In genomic region chr11:118900535-118901384, GRCh38 we compare ENCODE assay signal across 18 cellular contexts. TPM values are rescaled to one million over a fixed set of nuclear protein-coding genes. Genes with fewer than 3 reads are reported as not detected.
DNase-seq lines count a peak whose midpoint lies in the region; ATAC-seq and TF ChIP-seq lines count a peak whose summit lies in the region.
"Had no signal": no experiment of that assay in that cellular context is flagged by ENCODE, and none has a peak within 500 bp of the region (broad histone marks: within the 10 kb centered on the region; RNA-seq: fewer than 3 reads in every experiment).

No MANE protein-coding gene starts in this region.

- H3K27me3 ChIP-seq in CD4-positive, CD25-positive, alpha-beta regulatory T cell (ENCODE audit: control insufficient read depth, insufficient read depth, low read length), result no peaks in the 10 kb centered on the region
- H3K27me3 ChIP-seq in Caco-2 (replicated peaks; ENCODE audit: control insufficient read depth, insufficient read depth, low read length), result no peaks in the 10 kb centered on the region
- H3K27me3 ChIP-seq: tibial nerve had no signal

- H3K9me3 ChIP-seq in CD4-positive, CD25-positive, alpha-beta regulatory T cell (ENCODE audit: control insufficient read depth in 2 of 2, low read length in 2 of 2), result no peaks in the 10 kb centered on the region
- H3K9me3 ChIP-seq in Caco-2, result no peaks in the 10 kb centered on the region
- H3K9me3 ChIP-seq: tibial nerve had no signal

- no TSS peak for BruUV-seq in Caco-2 (replicated peaks; lab: Mats Ljungman, UMichigan)

- H3K36me3 ChIP-seq in CD4-positive, CD25-positive, alpha-beta regulatory T cell (ENCODE audit: control insufficient read depth, insufficient read depth, low read length), result peaks cover 60% of the 10 kb centered on the region
- peaks cover 18% of the 10 kb centered on the region for H3K36me3 ChIP-seq in Caco-2 (ENCODE audit: control insufficient read depth, insufficient read depth, low read length)

- peak overlapping the region in 2 of 3 donors; percentile 71 to 90 for H3K27ac Mint-ChIP-seq in CD4-positive, CD25-positive, alpha-beta regulatory T cell
- H3K27ac Mint-ChIP-seq in Caco-2 (ENCODE audit: unreplicated experiment), result peak overlapping the region; percentile 55
- peak overlapping the region; percentile 80 for H3K27ac Mint-ChIP-seq in activated naive CD8-positive, alpha-beta T cell treated with anti-CD3 and anti-CD28 coated beads for 36 hours
- peak overlapping the region; percentile 48 to 93 (median 82) for H3K27ac Mint-ChIP-seq in naive thymus-derived CD8-positive, alpha-beta T cell
- H3K27ac Mint-ChIP-seq: T-helper 2 cell treated with Interferon-gamma antibody and Interleukin-4, amounts not matched to agents 5 μg/mL and 100 μg/mL, for 36 hours had no signal

- DNase-seq in CD4-positive, CD25-positive, alpha-beta regulatory T cell, result no peak
- DNase-seq in Caco-2 (peak in 1 of 2 experiments; percentile 44), NCI-H774 (lab: John Stamatoyannopoulos, UW) (no peak), NCI-H146 treated with DMSO at 0.1 percent for 48 hours (lab: John Stamatoyannopoulos, UW; ENCODE audit: unreplicated experiment) (no peak)
- no peak for DNase-seq in activated naive CD8-positive, alpha-beta T cell treated with anti-CD3 and anti-CD28 coated beads for 36 hours
- no peak for DNase-seq in naive thymus-derived CD8-positive, alpha-beta T cell
- DNase-seq: activated CD8-positive, alpha-beta memory T cell treated with anti-CD3 and anti-CD28 coated beads for 24 hours; amygdala; cerebellar nuclear complex; effector CD8-positive, alpha-beta T cell; NCI-H1417; PC-9; retina had no signal

- no peak for TF ChIP-seq CTCF in Caco-2 (IDR thresholded peaks at IDR 0.05; ENCODE audit: insufficient read depth in 1 of 2, low read depth in 1 of 2, low read length in 1 of 2, severe bottlenecking in 1 of 2, unreplicated experiment in 1 of 2)

- H3K4me3 Mint-ChIP-seq in CD4-positive, CD25-positive, alpha-beta regulatory T cell, result no peak overlapping the region
- H3K4me3 Mint-ChIP-seq in Caco-2 (ENCODE audit: unreplicated experiment), result no peak overlapping the region
- H3K4me3 Mint-ChIP-seq in activated naive CD8-positive, alpha-beta T cell treated with anti-CD3 and anti-CD28 coated beads for 36 hours, result no peak overlapping the region
- peak overlapping the region in 1 of 10 donors; percentile 58 for H3K4me3 Mint-ChIP-seq in naive thymus-derived CD8-positive, alpha-beta T cell
- H3K4me3 Mint-ChIP-seq: T-helper 2 cell treated with Interferon-gamma antibody and Interleukin-4, amounts not matched to agents 5 μg/mL and 100 μg/mL, for 36 hours had no signal

- no peaks in the 10 kb centered on the region for H3K27me3 Mint-ChIP-seq in CD4-positive, CD25-positive, alpha-beta regulatory T cell
- no peaks in the 10 kb centered on the region for H3K27me3 Mint-ChIP-seq in Caco-2 (ENCODE audit: insufficient read depth, unreplicated experiment)
- no peaks in the 10 kb centered on the region for H3K27me3 Mint-ChIP-seq in activated naive CD8-positive, alpha-beta T cell treated with anti-CD3 and anti-CD28 coated beads for 36 hours
- no peaks in the 10 kb centered on the region for H3K27me3 Mint-ChIP-seq in naive thymus-derived CD8-positive, alpha-beta T cell

- H3K4me1 Mint-ChIP-seq in CD4-positive, CD25-positive, alpha-beta regulatory T cell, result peaks cover 4 to 42% (median 12%) of the 10 kb centered on the region in 4 donors
- peaks cover 20% of the 10 kb centered on the region for H3K4me1 Mint-ChIP-seq in Caco-2 (ENCODE audit: low read depth, unreplicated experiment)
- peaks cover 22% of the 10 kb centered on the region for H3K4me1 Mint-ChIP-seq in activated naive CD8-positive, alpha-beta T cell treated with anti-CD3 and anti-CD28 coated beads for 36 hours
- H3K4me1 Mint-ChIP-seq in naive thymus-derived CD8-positive, alpha-beta T cell, result peaks cover 20 to 66% (median 42%) of the 10 kb centered on the region in 4 donors

- peaks cover 10% of the 10 kb centered on the region for H3K36me3 Mint-ChIP-seq in CD4-positive, CD25-positive, alpha-beta regulatory T cell
- H3K36me3 Mint-ChIP-seq in Caco-2 (ENCODE audit: insufficient read depth, unreplicated experiment), result peaks cover 100% of the 10 kb centered on the region
- peaks cover 14% of the 10 kb centered on the region for H3K36me3 Mint-ChIP-seq in activated naive CD8-positive, alpha-beta T cell treated with anti-CD3 and anti-CD28 coated beads for 36 hours
- H3K36me3 Mint-ChIP-seq in naive thymus-derived CD8-positive, alpha-beta T cell, result peaks cover 0 to 78% (median 7%) of the 10 kb centered on the region in 3 donors

- ATAC-seq in CD4-positive, CD25-positive, alpha-beta regulatory T cell (ENCODE audit: low read depth in 2 of 2), result no peak
- ATAC-seq in naive thymus-derived CD8-positive, alpha-beta T cell, result no peak
- no peak for ATAC-seq in GM18517 (IDR thresholded peaks at IDR 0.05; ENCODE audit: unreplicated experiment)

- intact Hi-C loops in Caco-2 (cut with micrococcal nuclease; ENCODE audit: unreplicated experiment), result no loop called here

- H3K27ac ChIP-seq in CD4-positive, CD25-positive, alpha-beta regulatory T cell (ENCODE audit: insufficient read depth, low read length, poor library complexity, severe bottlenecking), result no peak overlapping the region
- H3K27ac ChIP-seq: PC-9, tibial nerve had no signal

- H3K4me3 ChIP-seq in CD4-positive, CD25-positive, alpha-beta regulatory T cell (ENCODE audit: low read depth, low read length), result no peak overlapping the region
- no peak overlapping the region for H3K4me3 ChIP-seq in Caco-2 (ENCODE audit: low read depth, low read length)
- H3K4me3 ChIP-seq: PC-9, tibial nerve had no signal

- H3K4me1 ChIP-seq in CD4-positive, CD25-positive, alpha-beta regulatory T cell (ENCODE audit: control insufficient read depth, insufficient read depth, low read length, poor library complexity, severe bottlenecking), result peaks cover 20% of the 10 kb centered on the region
- 0 out of 2 replicates have a peak, but pooled peaks cover 3% of the 10 kb centered on the region for H3K4me1 ChIP-seq in Caco-2

- H3K9me3 Mint-ChIP-seq in CD4-positive, CD25-positive, alpha-beta regulatory T cell, result peaks cover 0 to 1% (median 0%) of the 10 kb centered on the region in 7 donors
- no peaks in the 10 kb centered on the region for H3K9me3 Mint-ChIP-seq in Caco-2 (ENCODE audit: unreplicated experiment)
- no peaks in the 10 kb centered on the region for H3K9me3 Mint-ChIP-seq in activated naive CD8-positive, alpha-beta T cell treated with anti-CD3 and anti-CD28 coated beads for 36 hours
- H3K9me3 Mint-ChIP-seq in naive thymus-derived CD8-positive, alpha-beta T cell, result peaks cover 0 to 2% (median 0%) of the 10 kb centered on the region in 9 donors
- H3K9me3 Mint-ChIP-seq: T-helper 2 cell treated with Interferon-gamma antibody and Interleukin-4, amounts not matched to agents 5 μg/mL and 100 μg/mL, for 36 hours had no signal

- CTCF ChIA-PET in Caco-2 (lab: Charles Lee), result interaction anchor here (0.5 to 1.6 kb wide), 2 partner anchors 27 to 42 kb away, joined by 3 to 4 read pairs; no protein-coding TSS in a partner anchor

- POLR2A ChIA-PET in Caco-2 (lab: Charles Lee), result interaction anchor here (1.6 to 1.7 kb wide), 2 partner anchors 25 kb away, joined by 3 to 4 read pairs; partner anchors contain the start of gene BCL9L
- POLR2A ChIA-PET in naive thymus-derived CD8-positive, alpha-beta T cell (lab: Charles Lee), result interaction anchor here (0.6 to 4.4 kb wide), 6 partner anchors 8 to 32 kb away, joined by 3 to 24 read pairs (median 4); no protein-coding TSS in a partner anchor

RNA-seq across cellular contexts. Expression of gene CXCR5, which starts 17.1 kb away (rescaled TPM):
- total RNA-seq in CD4-positive, CD25-positive, alpha-beta regulatory T cell, result 4.8 TPM
- polyA plus RNA-seq in CD4-positive, CD25-positive, alpha-beta regulatory T cell, result 10 to 100 TPM in 1 of 4 donors, 1 to 10 TPM in 3; 3.3 to 10.7 (median 6.0) TPM
- total RNA-seq in Caco-2 (2022), result not detected in 2 replicates
- 1 to 10 TPM; 1.5 to 1.6 TPM for total RNA-seq in activated naive CD8-positive, alpha-beta T cell treated with anti-CD3 and anti-CD28 coated beads for 36 hours
- total RNA-seq in naive thymus-derived CD8-positive, alpha-beta T cell, result 1 to 10 TPM; 3.2 to 3.5 TPM
- polyA plus RNA-seq in naive thymus-derived CD8-positive, alpha-beta T cell, result under 1 TPM; 0.17 to 0.63 (median 0.29) TPM
- total RNA-seq: glomerular endothelial cell, PC-9, SK-MEL-5, tibial nerve had no signal

RNA-seq across cellular contexts. Expression of gene BCL9L, which starts 25.0 kb away (rescaled TPM):
- 229 TPM for total RNA-seq in CD4-positive, CD25-positive, alpha-beta regulatory T cell
- polyA plus RNA-seq in CD4-positive, CD25-positive, alpha-beta regulatory T cell, result 1 to 10 TPM; 2.1 to 4.1 (median 3.1) TPM
- total RNA-seq in Caco-2 (2022), result 186 and 203 TPM in 2 replicates
- 10 to 100 TPM; 34.9 to 38.8 TPM for total RNA-seq in activated naive CD8-positive, alpha-beta T cell treated with anti-CD3 and anti-CD28 coated beads for 36 hours
- total RNA-seq in naive thymus-derived CD8-positive, alpha-beta T cell, result 100 to 1,000 TPM; 283 TPM
- polyA plus RNA-seq in naive thymus-derived CD8-positive, alpha-beta T cell, result 1 to 10 TPM; 3.1 to 8.7 (median 4.3) TPM

RNA-seq across cellular contexts. Expression of gene UPK2, which starts 55.3 kb away (rescaled TPM):
- not detected for total RNA-seq in CD4-positive, CD25-positive, alpha-beta regulatory T cell
- under 1 TPM; 0.19 to 0.42 (median 0.23) TPM for polyA plus RNA-seq in CD4-positive, CD25-positive, alpha-beta regulatory T cell
- 1.8 and 3.5 TPM in 2 replicates for total RNA-seq in Caco-2 (2022)
- under 1 TPM; 0.48 to 0.49 TPM for total RNA-seq in activated naive CD8-positive, alpha-beta T cell treated with anti-CD3 and anti-CD28 coated beads for 36 hours
- under 1 TPM in 1 of 2 experiments, not detected in 1; 0.52 TPM for total RNA-seq in naive thymus-derived CD8-positive, alpha-beta T cell
- polyA plus RNA-seq in naive thymus-derived CD8-positive, alpha-beta T cell, result under 1 TPM in 1 of 3 donors, not detected in 2; 0.22 TPM
- total RNA-seq: glomerular endothelial cell, SK-MEL-5, tibial nerve had no signal
